1 cellular context compared by ENCODE assay signal in the genomic region with DNA sequence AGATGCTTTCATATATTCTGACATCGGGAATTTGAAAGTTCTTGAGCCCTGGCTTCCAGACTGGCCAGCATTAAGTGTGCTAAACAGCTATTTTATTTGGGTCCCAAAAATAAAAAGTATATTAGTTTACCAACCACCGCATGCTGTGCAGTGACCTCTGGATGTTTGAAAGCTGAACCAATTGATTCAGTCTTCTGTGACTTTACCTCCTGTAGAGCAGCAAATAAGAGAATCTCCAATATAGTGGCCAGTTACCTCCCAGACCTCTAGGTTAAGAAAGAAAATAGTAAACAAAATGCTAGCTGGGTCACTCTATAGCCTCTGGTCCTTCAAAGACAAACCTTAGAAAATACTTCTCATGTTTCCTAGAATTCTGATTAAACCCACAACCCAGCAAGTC.
TF ChIP-seq lines count a peak whose summit lies in the region.

No MANE protein-coding gene starts in this region.

TF ChIP-seq in GM23338, 12 proteins besides CTCF, POLR2A, EP300 and RAD21 (continued from another document):
- TF ChIP-seq, protein P1, sequence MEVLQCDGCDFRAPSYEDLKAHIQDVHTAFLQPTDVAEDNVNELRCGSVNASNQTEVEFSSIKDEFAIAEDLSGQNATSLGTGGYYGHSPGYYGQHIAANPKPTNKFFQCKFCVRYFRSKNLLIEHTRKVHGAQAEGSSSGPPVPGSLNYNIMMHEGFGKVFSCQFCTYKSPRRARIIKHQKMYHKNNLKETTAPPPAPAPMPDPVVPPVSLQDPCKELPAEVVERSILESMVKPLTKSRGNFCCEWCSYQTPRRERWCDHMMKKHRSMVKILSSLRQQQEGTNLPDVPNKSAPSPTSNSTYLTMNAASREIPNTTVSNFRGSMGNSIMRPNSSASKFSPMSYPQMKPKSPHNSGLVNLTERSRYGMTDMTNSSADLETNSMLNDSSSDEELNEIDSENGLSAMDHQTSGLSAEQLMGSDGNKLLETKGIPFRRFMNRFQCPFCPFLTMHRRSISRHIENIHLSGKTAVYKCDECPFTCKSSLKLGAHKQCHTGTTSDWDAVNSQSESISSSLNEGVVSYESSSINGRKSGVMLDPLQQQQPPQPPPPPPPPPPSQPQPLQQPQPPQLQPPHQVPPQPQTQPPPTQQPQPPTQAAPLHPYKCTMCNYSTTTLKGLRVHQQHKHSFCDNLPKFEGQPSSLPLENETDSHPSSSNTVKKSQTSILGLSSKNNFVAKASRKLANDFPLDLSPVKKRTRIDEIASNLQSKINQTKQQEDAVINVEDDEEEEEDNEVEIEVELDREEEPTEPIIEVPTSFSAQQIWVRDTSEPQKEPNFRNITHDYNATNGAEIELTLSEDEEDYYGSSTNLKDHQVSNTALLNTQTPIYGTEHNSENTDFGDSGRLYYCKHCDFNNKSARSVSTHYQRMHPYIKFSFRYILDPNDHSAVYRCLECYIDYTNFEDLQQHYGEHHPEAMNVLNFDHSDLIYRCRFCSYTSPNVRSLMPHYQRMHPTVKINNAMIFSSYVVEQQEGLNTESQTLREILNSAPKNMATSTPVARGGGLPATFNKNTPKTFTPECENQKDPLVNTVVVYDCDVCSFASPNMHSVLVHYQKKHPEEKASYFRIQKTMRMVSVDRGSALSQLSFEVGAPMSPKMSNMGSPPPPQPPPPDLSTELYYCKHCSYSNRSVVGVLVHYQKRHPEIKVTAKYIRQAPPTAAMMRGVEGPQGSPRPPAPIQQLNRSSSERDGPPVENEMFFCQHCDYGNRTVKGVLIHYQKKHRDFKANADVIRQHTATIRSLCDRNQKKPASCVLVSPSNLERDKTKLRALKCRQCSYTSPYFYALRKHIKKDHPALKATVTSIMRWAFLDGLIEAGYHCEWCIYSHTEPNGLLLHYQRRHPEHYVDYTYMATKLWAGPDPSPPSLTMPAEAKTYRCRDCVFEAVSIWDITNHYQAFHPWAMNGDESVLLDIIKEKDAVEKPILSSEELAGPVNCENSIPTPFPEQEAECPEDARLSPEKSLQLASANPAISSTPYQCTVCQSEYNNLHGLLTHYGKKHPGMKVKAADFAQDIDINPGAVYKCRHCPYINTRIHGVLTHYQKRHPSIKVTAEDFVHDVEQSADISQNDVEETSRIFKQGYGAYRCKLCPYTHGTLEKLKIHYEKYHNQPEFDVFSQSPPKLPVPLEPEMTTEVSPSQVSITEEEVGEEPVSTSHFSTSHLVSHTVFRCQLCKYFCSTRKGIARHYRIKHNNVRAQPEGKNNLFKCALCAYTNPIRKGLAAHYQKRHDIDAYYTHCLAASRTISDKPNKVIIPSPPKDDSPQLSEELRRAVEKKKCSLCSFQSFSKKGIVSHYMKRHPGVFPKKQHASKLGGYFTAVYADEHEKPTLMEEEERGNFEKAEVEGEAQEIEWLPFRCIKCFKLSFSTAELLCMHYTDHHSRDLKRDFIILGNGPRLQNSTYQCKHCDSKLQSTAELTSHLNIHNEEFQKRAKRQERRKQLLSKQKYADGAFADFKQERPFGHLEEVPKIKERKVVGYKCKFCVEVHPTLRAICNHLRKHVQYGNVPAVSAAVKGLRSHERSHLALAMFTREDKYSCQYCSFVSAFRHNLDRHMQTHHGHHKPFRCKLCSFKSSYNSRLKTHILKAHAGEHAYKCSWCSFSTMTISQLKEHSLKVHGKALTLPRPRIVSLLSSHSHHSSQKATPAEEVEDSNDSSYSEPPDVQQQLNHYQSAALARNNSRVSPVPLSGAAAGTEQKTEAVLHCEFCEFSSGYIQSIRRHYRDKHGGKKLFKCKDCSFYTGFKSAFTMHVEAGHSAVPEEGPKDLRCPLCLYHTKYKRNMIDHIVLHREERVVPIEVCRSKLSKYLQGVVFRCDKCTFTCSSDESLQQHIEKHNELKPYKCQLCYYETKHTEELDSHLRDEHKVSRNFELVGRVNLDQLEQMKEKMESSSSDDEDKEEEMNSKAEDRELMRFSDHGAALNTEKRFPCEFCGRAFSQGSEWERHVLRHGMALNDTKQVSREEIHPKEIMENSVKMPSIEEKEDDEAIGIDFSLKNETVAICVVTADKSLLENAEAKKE (CRISPR knock-in tag; IDR thresholded peaks at IDR 0.05): no peak
- TF ChIP-seq CREB1 (CRISPR knock-in tag; IDR thresholded peaks at IDR 0.05; ENCODE audit: low read depth) (no peak), POLR2AphosphoS5 (IDR thresholded peaks at IDR 0.05; ENCODE audit: low read depth) (no peak), JUNB (IDR thresholded peaks at IDR 0.05; ENCODE audit: unreplicated experiment) (no peak), ZNF331 (CRISPR knock-in tag; IDR thresholded peaks at IDR 0.05; ENCODE audit: low read depth) (no peak), NANOG (IDR thresholded peaks at IDR 0.05; ENCODE audit: borderline replicate concordance) (no peak), EZH2 (IDR thresholded peaks at IDR 0.05; ENCODE audit: low read depth, unreplicated experiment) (no peak), EZH2phosphoT487 (IDR thresholded peaks at IDR 0.05; ENCODE audit: unreplicated experiment) (no peak)
- TF ChIP-seq, protein P2, sequence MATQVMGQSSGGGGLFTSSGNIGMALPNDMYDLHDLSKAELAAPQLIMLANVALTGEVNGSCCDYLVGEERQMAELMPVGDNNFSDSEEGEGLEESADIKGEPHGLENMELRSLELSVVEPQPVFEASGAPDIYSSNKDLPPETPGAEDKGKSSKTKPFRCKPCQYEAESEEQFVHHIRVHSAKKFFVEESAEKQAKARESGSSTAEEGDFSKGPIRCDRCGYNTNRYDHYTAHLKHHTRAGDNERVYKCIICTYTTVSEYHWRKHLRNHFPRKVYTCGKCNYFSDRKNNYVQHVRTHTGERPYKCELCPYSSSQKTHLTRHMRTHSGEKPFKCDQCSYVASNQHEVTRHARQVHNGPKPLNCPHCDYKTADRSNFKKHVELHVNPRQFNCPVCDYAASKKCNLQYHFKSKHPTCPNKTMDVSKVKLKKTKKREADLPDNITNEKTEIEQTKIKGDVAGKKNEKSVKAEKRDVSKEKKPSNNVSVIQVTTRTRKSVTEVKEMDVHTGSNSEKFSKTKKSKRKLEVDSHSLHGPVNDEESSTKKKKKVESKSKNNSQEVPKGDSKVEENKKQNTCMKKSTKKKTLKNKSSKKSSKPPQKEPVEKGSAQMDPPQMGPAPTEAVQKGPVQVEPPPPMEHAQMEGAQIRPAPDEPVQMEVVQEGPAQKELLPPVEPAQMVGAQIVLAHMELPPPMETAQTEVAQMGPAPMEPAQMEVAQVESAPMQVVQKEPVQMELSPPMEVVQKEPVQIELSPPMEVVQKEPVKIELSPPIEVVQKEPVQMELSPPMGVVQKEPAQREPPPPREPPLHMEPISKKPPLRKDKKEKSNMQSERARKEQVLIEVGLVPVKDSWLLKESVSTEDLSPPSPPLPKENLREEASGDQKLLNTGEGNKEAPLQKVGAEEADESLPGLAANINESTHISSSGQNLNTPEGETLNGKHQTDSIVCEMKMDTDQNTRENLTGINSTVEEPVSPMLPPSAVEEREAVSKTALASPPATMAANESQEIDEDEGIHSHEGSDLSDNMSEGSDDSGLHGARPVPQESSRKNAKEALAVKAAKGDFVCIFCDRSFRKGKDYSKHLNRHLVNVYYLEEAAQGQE (IDR thresholded peaks at IDR 0.05; ENCODE audit: unreplicated experiment): no peak
- TF ChIP-seq, protein P3, sequence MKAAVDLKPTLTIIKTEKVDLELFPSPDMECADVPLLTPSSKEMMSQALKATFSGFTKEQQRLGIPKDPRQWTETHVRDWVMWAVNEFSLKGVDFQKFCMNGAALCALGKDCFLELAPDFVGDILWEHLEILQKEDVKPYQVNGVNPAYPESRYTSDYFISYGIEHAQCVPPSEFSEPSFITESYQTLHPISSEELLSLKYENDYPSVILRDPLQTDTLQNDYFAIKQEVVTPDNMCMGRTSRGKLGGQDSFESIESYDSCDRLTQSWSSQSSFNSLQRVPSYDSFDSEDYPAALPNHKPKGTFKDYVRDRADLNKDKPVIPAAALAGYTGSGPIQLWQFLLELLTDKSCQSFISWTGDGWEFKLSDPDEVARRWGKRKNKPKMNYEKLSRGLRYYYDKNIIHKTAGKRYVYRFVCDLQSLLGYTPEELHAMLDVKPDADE (IDR thresholded peaks at IDR 0.05): no peak
